33 cellular contexts compared by ENCODE assay signal in the genomic region with DNA sequence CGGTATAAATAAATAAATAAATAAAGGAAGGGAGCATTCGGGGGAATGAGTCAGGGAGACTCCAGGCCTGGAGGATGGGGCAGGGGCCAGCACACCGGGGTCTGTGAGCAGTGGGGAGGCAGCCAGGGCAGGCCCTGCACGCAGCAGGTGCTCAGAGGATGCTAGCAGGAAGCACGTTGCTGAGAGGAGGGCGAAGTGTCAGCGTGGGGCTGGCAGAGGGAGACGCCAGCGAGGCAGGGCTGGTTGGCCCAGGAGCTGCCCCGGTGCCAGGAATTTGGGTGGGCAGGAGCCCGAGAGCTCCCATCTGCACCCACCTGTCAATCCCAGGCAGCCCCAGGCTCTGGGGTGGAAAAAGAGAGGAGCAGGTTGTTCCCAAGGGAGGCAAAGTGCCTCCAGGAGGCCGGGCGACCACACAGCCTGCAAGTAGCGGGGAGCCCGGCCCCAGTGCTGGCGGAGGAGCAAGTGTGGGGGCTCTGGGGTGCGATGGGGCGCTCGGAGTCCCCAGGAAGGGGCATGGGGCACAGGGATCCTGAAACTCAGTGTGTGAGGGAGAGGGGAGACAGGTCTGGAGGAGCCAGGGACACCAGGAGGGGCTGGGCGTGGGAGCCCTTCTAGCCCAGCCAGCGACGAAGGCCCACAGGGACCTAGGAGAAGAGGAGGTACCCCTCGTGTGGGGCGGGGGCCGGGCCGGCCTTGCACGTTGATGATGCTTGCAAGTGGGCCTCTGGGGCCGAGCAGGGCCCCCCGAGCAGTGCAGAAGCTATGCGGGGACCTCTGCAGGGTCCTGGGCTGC. TPM values are rescaled to one million over a fixed set of nuclear protein-coding genes. Genes with fewer than 3 reads are reported as not detected.
"Had no signal": no experiment of that assay in that cellular context is flagged by ENCODE, and none has a peak within 500 bp of the region (broad histone marks: within the 10 kb centered on the region; RNA-seq: fewer than 3 reads in every experiment).

No MANE protein-coding gene starts in this region.

- H3K27me3 ChIP-seq: ascending aorta had no signal

- H3K4me3 ChIP-seq: ascending aorta, breast epithelium, SJSA1 had no signal

- H3K9me3 ChIP-seq: ascending aorta, breast epithelium, SJSA1, SK-N-SH had no signal

- H3K4me3 Mint-ChIP-seq: activated CD8-positive, alpha-beta memory T cell treated with anti-CD3 and anti-CD28 coated beads, Interleukin-2, amount 10 ng/mL, durations not matched to agents 7 days and 5 days; activated naive CD8-positive, alpha-beta T cell treated with anti-CD3 and anti-CD28 coated beads, Interleukin-2, amount 10 ng/mL, durations not matched to agents 7 days and 5 days had no signal

- H3K36me3 Mint-ChIP-seq: activated CD8-positive, alpha-beta memory T cell treated with anti-CD3 and anti-CD28 coated beads, Interleukin-2, amount 10 ng/mL, durations not matched to agents 7 days and 5 days; activated naive CD8-positive, alpha-beta T cell treated with anti-CD3 and anti-CD28 coated beads, Interleukin-2, amount 10 ng/mL, durations not matched to agents 7 days and 5 days had no signal

- H3K27ac Mint-ChIP-seq: activated CD8-positive, alpha-beta memory T cell treated with anti-CD3 and anti-CD28 coated beads, Interleukin-2, amount 10 ng/mL, durations not matched to agents 7 days and 5 days; activated naive CD8-positive, alpha-beta T cell treated with anti-CD3 and anti-CD28 coated beads, Interleukin-2, amount 10 ng/mL, durations not matched to agents 7 days and 5 days had no signal

- H3K9me3 Mint-ChIP-seq: activated naive CD8-positive, alpha-beta T cell treated with anti-CD3 and anti-CD28 coated beads, Interleukin-2, amount 10 ng/mL, durations not matched to agents 7 days and 5 days had no signal

- DNase-seq: activated CD4-positive, alpha-beta T cell treated with anti-CD3 and anti-CD28 coated beads for 1 hour; activated CD4-positive, alpha-beta T cell treated with anti-CD3 and anti-CD28 coated beads for 48 hours; activated CD4-positive, alpha-beta T cell treated with anti-CD3 and anti-CD28 coated beads, Interleukin-2, amount 50 U/mL, for 48 hours; activated CD4-positive, CD25-positive, alpha-beta regulatory T cell; activated CD8-positive, alpha-beta memory T cell treated with anti-CD3 and anti-CD28 coated beads for 24 hours; activated CD8-positive, alpha-beta memory T cell treated with anti-CD3 and anti-CD28 coated beads, Interleukin-2, amount 10 ng/mL, durations not matched to agents 7 days and 5 days; activated CD8-positive, alpha-beta memory T cell treated with anti-CD3 and anti-CD28 coated beads, Interleukin-2, amount 50 U/mL, for 48 hours; activated effector memory CD4-positive, alpha-beta T cell treated with Interleukin-2 at 50 U/mL for 16 hours; activated naive CD4-positive, alpha-beta T cell treated with anti-CD3 and anti-CD28 coated beads, Interleukin-2, amount 50 U/mL, for 16 hours; activated naive CD8-positive, alpha-beta T cell treated with anti-CD3 and anti-CD28 coated beads, Interleukin-2, amount 10 ng/mL, durations not matched to agents 7 days and 5 days; activated T-cell treated with anti-CD3 and anti-CD28 coated beads, Interleukin-2, amount 50 U/mL, for 48 hours; amygdala; Karpas-422; KBM-7; NCI-H1048; NCI-H1105 treated with DMSO at 0.1 percent for 48 hours; NCI-H1436; NCI-H1694; NCI-H1930; NCI-H2081 treated with DMSO at 0.1 percent for 48 hours; NCI-H226; NCI-H524 treated with DMSO at 0.1 percent for 48 hours; SHP77; SK-N-SH; T-helper 2 cell; T-helper 9 cell; WERI-Rb-1 had no signal

- H3K4me1 Mint-ChIP-seq: activated naive CD8-positive, alpha-beta T cell treated with anti-CD3 and anti-CD28 coated beads, Interleukin-2, amount 10 ng/mL, durations not matched to agents 7 days and 5 days had no signal

- H3K27ac ChIP-seq: ascending aorta, breast epithelium, SJSA1, WERI-Rb-1 had no signal

- H3K36me3 ChIP-seq: ascending aorta, breast epithelium, SJSA1, WERI-Rb-1 had no signal

- H3K4me1 ChIP-seq: ascending aorta, breast epithelium had no signal

- ATAC-seq: activated CD8-positive, alpha-beta memory T cell treated with anti-CD3 and anti-CD28 coated beads, Interleukin-2, amount 10 ng/mL, durations not matched to agents 7 days and 5 days; Panc1 had no signal

RNA-seq across cellular contexts. Expression of a gene that starts 28.0 kb away (rescaled TPM):
- total RNA-seq: MCF 10A, RPMI7951 had no signal
- polyA plus RNA-seq: SK-N-SH had no signal
